1 cellular context compared by ENCODE assay signal in the genomic region with DNA sequence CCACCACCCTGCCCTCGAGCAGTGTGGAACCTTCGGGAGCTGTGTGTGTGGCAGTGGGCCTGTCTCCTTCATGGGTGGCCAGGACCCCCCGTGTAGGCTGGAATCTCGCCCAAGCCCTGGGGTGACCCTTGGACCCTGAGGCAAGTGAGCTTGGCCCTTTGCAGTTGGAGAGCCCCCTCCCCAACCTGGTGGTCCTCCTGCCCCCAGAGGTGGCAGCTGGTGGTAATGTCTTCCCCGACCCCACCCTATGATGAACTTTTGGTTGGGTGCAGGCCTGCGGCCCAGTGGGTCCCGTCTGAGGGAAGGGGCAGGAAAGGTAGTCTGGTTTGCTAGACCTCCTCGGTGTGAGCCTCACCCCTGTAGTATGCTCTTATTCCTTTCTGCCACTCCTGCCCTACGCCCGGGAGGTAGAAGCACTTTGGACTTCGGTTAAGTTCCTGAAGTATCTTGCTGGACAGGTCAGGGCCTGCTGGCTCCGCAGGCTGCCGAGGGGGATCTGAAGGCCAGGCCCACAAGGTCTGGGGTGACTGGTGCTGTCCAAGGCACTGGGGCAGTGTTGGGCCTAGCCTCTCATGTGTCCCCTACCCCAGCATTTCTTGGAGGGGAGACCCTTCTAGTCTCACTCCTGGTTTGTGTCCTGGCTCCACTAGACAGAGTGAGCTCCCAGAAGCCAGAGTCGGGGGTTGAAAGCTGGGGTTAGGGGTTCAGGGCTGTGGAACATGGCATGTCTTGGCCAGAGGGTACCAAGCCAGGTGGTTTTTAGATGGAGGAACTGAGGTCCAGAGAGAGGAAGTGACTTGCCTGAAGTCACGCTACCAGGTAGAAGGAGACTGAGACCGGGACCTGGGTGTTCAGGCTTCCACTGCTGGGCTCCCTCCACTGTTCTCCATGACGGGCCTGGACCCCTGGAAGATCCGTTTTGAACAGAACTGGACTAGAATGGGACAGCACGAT.
A peak's percentile ranks its signal among the peaks of the same experiment; 100 is the strongest.
TF ChIP-seq lines count a peak whose summit lies in the region.

No MANE protein-coding gene starts in this region.

TF ChIP-seq in HepG2, 621 proteins besides CTCF, POLR2A, EP300 and RAD21 (continued from another document):
- TF ChIP-seq, protein P1, sequence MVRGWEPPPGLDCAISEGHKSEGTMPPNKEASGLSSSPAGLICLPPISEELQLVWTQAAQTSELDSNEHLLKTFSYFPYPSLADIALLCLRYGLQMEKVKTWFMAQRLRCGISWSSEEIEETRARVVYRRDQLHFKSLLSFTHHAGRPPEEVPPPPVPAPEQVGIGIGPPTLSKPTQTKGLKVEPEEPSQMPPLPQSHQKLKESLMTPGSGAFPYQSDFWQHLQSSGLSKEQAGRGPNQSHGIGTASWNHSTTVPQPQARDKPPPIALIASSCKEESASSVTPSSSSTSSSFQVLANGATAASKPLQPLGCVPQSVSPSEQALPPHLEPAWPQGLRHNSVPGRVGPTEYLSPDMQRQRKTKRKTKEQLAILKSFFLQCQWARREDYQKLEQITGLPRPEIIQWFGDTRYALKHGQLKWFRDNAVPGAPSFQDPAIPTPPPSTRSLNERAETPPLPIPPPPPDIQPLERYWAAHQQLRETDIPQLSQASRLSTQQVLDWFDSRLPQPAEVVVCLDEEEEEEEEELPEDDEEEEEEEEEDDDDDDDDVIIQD (CRISPR knock-in tag; IDR thresholded peaks at IDR 0.05; ENCODE audit: low read depth), result no peak
- TF ChIP-seq ZNF510 (CRISPR knock-in tag; IDR thresholded peaks at IDR 0.05; ENCODE audit: low read depth), result no peak
- TF ChIP-seq, protein P2, sequence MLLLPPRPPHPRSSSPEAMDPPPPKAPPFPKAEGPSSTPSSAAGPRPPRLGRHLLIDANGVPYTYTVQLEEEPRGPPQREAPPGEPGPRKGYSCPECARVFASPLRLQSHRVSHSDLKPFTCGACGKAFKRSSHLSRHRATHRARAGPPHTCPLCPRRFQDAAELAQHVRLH (CRISPR knock-in tag; IDR thresholded peaks at IDR 0.05; ENCODE audit: borderline replicate concordance, low read depth), result no peak
- no peak for TF ChIP-seq NFKBIZ (CRISPR knock-in tag; IDR thresholded peaks at IDR 0.05)
- TF ChIP-seq, protein P3, sequence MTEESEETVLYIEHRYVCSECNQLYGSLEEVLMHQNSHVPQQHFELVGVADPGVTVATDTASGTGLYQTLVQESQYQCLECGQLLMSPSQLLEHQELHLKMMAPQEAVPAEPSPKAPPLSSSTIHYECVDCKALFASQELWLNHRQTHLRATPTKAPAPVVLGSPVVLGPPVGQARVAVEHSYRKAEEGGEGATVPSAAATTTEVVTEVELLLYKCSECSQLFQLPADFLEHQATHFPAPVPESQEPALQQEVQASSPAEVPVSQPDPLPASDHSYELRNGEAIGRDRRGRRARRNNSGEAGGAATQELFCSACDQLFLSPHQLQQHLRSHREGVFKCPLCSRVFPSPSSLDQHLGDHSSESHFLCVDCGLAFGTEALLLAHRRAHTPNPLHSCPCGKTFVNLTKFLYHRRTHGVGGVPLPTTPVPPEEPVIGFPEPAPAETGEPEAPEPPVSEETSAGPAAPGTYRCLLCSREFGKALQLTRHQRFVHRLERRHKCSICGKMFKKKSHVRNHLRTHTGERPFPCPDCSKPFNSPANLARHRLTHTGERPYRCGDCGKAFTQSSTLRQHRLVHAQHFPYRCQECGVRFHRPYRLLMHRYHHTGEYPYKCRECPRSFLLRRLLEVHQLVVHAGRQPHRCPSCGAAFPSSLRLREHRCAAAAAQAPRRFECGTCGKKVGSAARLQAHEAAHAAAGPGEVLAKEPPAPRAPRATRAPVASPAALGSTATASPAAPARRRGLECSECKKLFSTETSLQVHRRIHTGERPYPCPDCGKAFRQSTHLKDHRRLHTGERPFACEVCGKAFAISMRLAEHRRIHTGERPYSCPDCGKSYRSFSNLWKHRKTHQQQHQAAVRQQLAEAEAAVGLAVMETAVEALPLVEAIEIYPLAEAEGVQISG (CRISPR knock-in tag; IDR thresholded peaks at IDR 0.05), result peak; percentile 28; the same call in 1 of the 2 replicates
- no peak for TF ChIP-seq ZNF20 (CRISPR knock-in tag; IDR thresholded peaks at IDR 0.05)
- TF ChIP-seq ZNF260 (CRISPR knock-in tag; IDR thresholded peaks at IDR 0.05; ENCODE audit: borderline replicate concordance, low read depth), result no peak
- no peak for TF ChIP-seq ZBTB20 (CRISPR knock-in tag; IDR thresholded peaks at IDR 0.05; ENCODE audit: borderline replicate concordance, low read depth)
- 0 out of 2 replicates have a peak, but pooled peaks have one; percentile 32 for TF ChIP-seq PHF20 (CRISPR knock-in tag; IDR thresholded peaks at IDR 0.05)
- no peak for TF ChIP-seq ZNF629 (CRISPR knock-in tag; conservative IDR thresholded peaks at IDR 0.05)
- peak; percentile 86 for TF ChIP-seq HNF4A (CRISPR knock-in tag; IDR thresholded peaks at IDR 0.05)
- TF ChIP-seq ZNF44 (CRISPR knock-in tag; IDR thresholded peaks at IDR 0.05), result 0 out of 2 replicates have a peak, but pooled peaks have one; percentile 15
- no peak for TF ChIP-seq TCF7 (IDR thresholded peaks at IDR 0.05; ENCODE audit: low read depth)
